Comparison of ENCODE assay signal across 21 cellular contexts in the genomic region with DNA sequence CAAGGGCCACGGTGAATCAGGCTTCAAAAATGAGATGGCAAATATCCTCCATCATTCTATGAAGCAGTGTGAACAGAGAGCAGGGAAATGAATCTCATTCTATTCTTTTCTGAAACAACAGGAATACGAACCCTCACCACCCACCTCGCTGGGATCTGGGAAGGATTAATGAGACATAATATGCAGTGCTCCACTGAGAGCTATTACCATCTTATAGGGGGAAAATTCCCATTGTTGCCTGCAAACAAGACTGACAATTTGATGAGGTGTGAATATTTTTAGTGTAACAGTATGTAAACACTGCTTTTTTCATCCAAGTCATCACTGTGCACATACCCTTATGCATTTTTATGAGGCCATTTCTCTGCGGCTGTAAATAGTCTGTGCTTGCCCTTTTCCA.
"Had no signal": no experiment of that assay in that cellular context is flagged by ENCODE, and none has a peak within 500 bp of the region (broad histone marks: within the 10 kb centered on the region; RNA-seq: fewer than 3 reads in every experiment).

No MANE protein-coding gene starts in this region.

- DNase-seq: activated CD4-positive, alpha-beta T cell treated with anti-CD3 and anti-CD28 coated beads, Interleukin-2, amount 10 ng/mL, durations not matched to agents 24 days and 14 days; activated CD8-positive, alpha-beta memory T cell treated with anti-CD3 and anti-CD28 coated beads, Interleukin-2, amount 10 ng/mL, durations not matched to agents 7 days and 5 days; activated CD8-positive, alpha-beta T cell treated with anti-CD3 and anti-CD28 coated beads for 36 hours; activated effector memory CD4-positive, alpha-beta T cell treated with anti-CD3 and anti-CD28 coated beads, Interleukin-2, amount 50 U/mL, for 16 hours; activated naive CD4-positive, alpha-beta T cell treated with anti-CD3 and anti-CD28 coated beads, Interleukin-2, amount 10 ng/mL, durations not matched to agents 7 days and 5 days; activated T-cell treated with anti-CD3 and anti-CD28 coated beads for 4 hours; amygdala; cerebellar nuclear complex; immature natural killer cell; lower lobe of right lung; naive thymus-derived CD4-positive, alpha-beta T cell; retina; spleen; stimulated activated CD4-positive, alpha-beta T cell treated with anti-CD3 and anti-CD28 coated beads, Interleukin-4, amount 100 ng/mL, for 1 hour; stimulated activated naive CD4-positive, alpha-beta T cell treated with Interleukin-2 at 50 U/mL for 16 hours; T-helper 2 cell; upper lobe of right lung had no signal

- H3K4me1 ChIP-seq: lower lobe of right lung, neural progenitor cell, spleen, upper lobe of right lung had no signal

- H3K27me3 Mint-ChIP-seq: activated CD8-positive, alpha-beta memory T cell treated with anti-CD3 and anti-CD28 coated beads, Interleukin-2, amount 10 ng/mL, durations not matched to agents 7 days and 5 days; activated naive CD4-positive, alpha-beta T cell treated with anti-CD3 and anti-CD28 coated beads, Interleukin-2, amount 10 ng/mL, durations not matched to agents 7 days and 5 days had no signal

- H3K27ac Mint-ChIP-seq: activated CD4-positive, alpha-beta T cell treated with anti-CD3 and anti-CD28 coated beads, Interleukin-2, amount 10 ng/mL, durations not matched to agents 24 days and 14 days; activated CD8-positive, alpha-beta memory T cell treated with anti-CD3 and anti-CD28 coated beads, Interleukin-2, amount 10 ng/mL, durations not matched to agents 7 days and 5 days; activated CD8-positive, alpha-beta T cell treated with anti-CD3 and anti-CD28 coated beads for 36 hours; activated naive CD4-positive, alpha-beta T cell treated with anti-CD3 and anti-CD28 coated beads, Interleukin-2, amount 10 ng/mL, durations not matched to agents 7 days and 5 days; immature natural killer cell; naive thymus-derived CD4-positive, alpha-beta T cell; neural progenitor cell had no signal

- H3K9me3 ChIP-seq: lower lobe of right lung, spleen, upper lobe of right lung had no signal

- H3K36me3 Mint-ChIP-seq: activated CD8-positive, alpha-beta memory T cell treated with anti-CD3 and anti-CD28 coated beads, Interleukin-2, amount 10 ng/mL, durations not matched to agents 7 days and 5 days; activated naive CD4-positive, alpha-beta T cell treated with anti-CD3 and anti-CD28 coated beads, Interleukin-2, amount 10 ng/mL, durations not matched to agents 7 days and 5 days; naive thymus-derived CD4-positive, alpha-beta T cell; neural progenitor cell had no signal

- H3K4me3 Mint-ChIP-seq: activated CD4-positive, alpha-beta T cell treated with anti-CD3 and anti-CD28 coated beads, Interleukin-2, amount 10 ng/mL, durations not matched to agents 24 days and 14 days; activated CD8-positive, alpha-beta memory T cell treated with anti-CD3 and anti-CD28 coated beads, Interleukin-2, amount 10 ng/mL, durations not matched to agents 7 days and 5 days; activated CD8-positive, alpha-beta T cell treated with anti-CD3 and anti-CD28 coated beads for 36 hours; activated naive CD4-positive, alpha-beta T cell treated with anti-CD3 and anti-CD28 coated beads, Interleukin-2, amount 10 ng/mL, durations not matched to agents 7 days and 5 days; immature natural killer cell; naive thymus-derived CD4-positive, alpha-beta T cell; neural progenitor cell had no signal

- H3K4me3 ChIP-seq: coronary artery, lower lobe of right lung, neural progenitor cell, spleen, upper lobe of right lung had no signal

- H3K4me1 Mint-ChIP-seq: activated CD8-positive, alpha-beta memory T cell treated with anti-CD3 and anti-CD28 coated beads, Interleukin-2, amount 10 ng/mL, durations not matched to agents 7 days and 5 days; naive thymus-derived CD4-positive, alpha-beta T cell; neural progenitor cell had no signal

- H3K9me3 Mint-ChIP-seq: neural progenitor cell had no signal

- H3K36me3 ChIP-seq: lower lobe of right lung, neural progenitor cell, spleen, upper lobe of right lung had no signal

- H3K27me3 ChIP-seq: neural progenitor cell, spleen, upper lobe of right lung had no signal

- H3K27ac ChIP-seq: coronary artery, epithelial cell of prostate, lower lobe of right lung, neural progenitor cell, spleen, upper lobe of right lung, VCaP had no signal
